24 cellular contexts compared by ENCODE assay signal in the genomic region with DNA sequence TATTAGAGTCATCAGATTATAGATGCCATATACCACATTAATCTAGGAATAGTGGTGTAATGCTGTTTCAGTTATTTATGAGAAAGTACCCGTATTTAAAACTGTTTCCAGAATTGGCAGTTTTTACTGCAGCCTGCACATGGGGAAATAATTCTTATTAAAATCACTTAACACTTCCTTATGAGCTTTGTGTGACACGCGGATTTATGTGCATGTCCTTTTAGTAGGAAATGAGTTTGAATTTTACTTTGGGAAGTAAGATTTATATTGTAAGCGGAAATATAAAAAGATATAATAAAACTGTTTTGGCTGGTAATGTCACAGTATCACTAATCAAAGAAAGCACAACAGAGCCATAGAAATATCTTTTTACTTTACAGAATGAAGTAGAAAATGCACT.
"Had no signal": no experiment of that assay in that cellular context is flagged by ENCODE, and none has a peak within 500 bp of the region (broad histone marks: within the 10 kb centered on the region; RNA-seq: fewer than 3 reads in every experiment).

No MANE protein-coding gene starts in this region.

- H3K9me3 ChIP-seq: colonic mucosa, esophagus muscularis mucosa, esophagus squamous epithelium, gastrocnemius medialis, gastroesophageal sphincter had no signal

- DNase-seq: colonic mucosa; cortex of kidney; dermis blood vessel endothelial cell; dorsolateral prefrontal cortex; effector CD4-positive, alpha-beta T cell; effector CD8-positive, alpha-beta T cell; effector memory CD4-positive, alpha-beta T cell; effector memory CD8-positive, alpha-beta T cell; endodermal cell; erythroblast; esophagus squamous epithelium; foreskin fibroblast; foreskin keratinocyte; foreskin melanocyte; gastrocnemius medialis; glutamatergic neuron; head of caudate nucleus; heart left ventricle; heart right ventricle had no signal

- H3K4me3 ChIP-seq: colonic mucosa, coronary artery, dorsolateral prefrontal cortex, esophagus muscularis mucosa, esophagus squamous epithelium, gastrocnemius medialis, gastroesophageal sphincter, heart left ventricle, heart right ventricle had no signal

- H3K27me3 ChIP-seq: colonic mucosa, dorsolateral prefrontal cortex, esophagus muscularis mucosa, esophagus squamous epithelium, foreskin keratinocyte, gastrocnemius medialis, gastroesophageal sphincter, heart left ventricle, heart right ventricle had no signal

- H3K36me3 ChIP-seq: colonic mucosa, esophagus muscularis mucosa, esophagus squamous epithelium, gastrocnemius medialis, heart left ventricle, heart right ventricle had no signal

- ATAC-seq: effector memory CD8-positive, alpha-beta T cell; esophagus mucosa; gastrocnemius medialis; gastroesophageal sphincter; heart left ventricle; heart right ventricle had no signal

- H3K27ac ChIP-seq: colonic mucosa, coronary artery, dorsolateral prefrontal cortex, epithelial cell of prostate, esophagus muscularis mucosa, esophagus squamous epithelium, foreskin keratinocyte, gastrocnemius medialis, gastroesophageal sphincter, heart left ventricle, heart right ventricle had no signal

- H3K4me1 ChIP-seq: colonic mucosa, esophagus muscularis mucosa, esophagus squamous epithelium, gastrocnemius medialis, gastroesophageal sphincter had no signal
